In the genomic region with DNA sequence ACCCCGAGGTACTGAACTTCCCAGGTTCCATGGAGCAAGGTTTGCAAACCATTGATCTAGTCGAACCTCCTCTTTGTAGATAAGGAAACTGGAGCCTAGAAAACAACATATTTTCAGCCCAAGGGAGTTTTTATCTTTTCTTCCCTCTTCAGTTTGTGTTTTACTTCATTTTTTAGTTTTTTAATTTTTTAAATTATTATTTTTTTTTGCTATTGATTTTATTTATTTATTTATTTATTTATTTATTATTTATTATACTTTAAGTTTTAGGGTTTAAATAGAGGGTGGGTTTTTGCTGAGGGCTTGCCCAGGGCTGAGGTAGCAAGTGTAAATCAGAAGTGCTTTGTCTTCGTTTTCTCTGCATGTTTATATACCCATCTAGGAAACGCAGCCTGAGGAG, we compare ENCODE assay signal across 10 cellular contexts. TPM values are rescaled to one million over a fixed set of nuclear protein-coding genes. Genes with fewer than 3 reads are reported as not detected.
"Had no signal": no experiment of that assay in that cellular context is flagged by ENCODE, and none has a peak within 500 bp of the region (broad histone marks: within the 10 kb centered on the region; RNA-seq: fewer than 3 reads in every experiment).

No MANE protein-coding gene starts in this region.

- H3K27ac Mint-ChIP-seq: IgD-negative memory B cell had no signal

- H3K27ac ChIP-seq: GM23248, HL-60, KMS-11 had no signal

- DNase-seq: GM23248, GOT3, H7, KBM-7 had no signal

- H3K4me3 ChIP-seq: GM23248, HAP-1 had no signal

- H3K4me1 ChIP-seq: HAP-1 had no signal

- H3K27me3 Mint-ChIP-seq: IgD-negative memory B cell had no signal

- H3K9me3 ChIP-seq: HAP-1 had no signal

- FAIRE-seq: HepG2 had no signal

- H3K4me3 Mint-ChIP-seq: IgD-negative memory B cell had no signal

- H3K9me3 Mint-ChIP-seq: IgD-negative memory B cell had no signal

- ATAC-seq: HCT116, HepG2 had no signal

RNA-seq across cellular contexts. Expression of gene BACE1, which starts 38.5 kb away (rescaled TPM):
- polyA plus RNA-seq: IgD-negative memory B cell had no signal
